ENCODE assay signal across 19 cellular contexts in genomic region chr20:2059411-2059810, GRCh38. TPM values are rescaled to one million over a fixed set of nuclear protein-coding genes. Genes with fewer than 3 reads are reported as not detected.
A peak's percentile ranks its signal among the peaks of the same experiment; 100 is the strongest.
DNase-seq lines count a peak whose midpoint lies in the region; TF ChIP-seq lines count a peak whose summit lies in the region.
"Had no signal": no experiment of that assay in that cellular context is flagged by ENCODE, and none has a peak within 500 bp of the region (broad histone marks: within the 10 kb centered on the region; RNA-seq: fewer than 3 reads in every experiment).

No MANE protein-coding gene starts in this region.

- H3K27me3 ChIP-seq in WERI-Rb-1 (ENCODE audit: insufficient read depth, low read depth, severe bottlenecking) (no peaks in the 10 kb centered on the region), HAP-1 (ENCODE audit: low read depth) (no peaks in the 10 kb centered on the region), prostate gland (replicated peaks; ENCODE audit: insufficient read depth) (no peaks in the 10 kb centered on the region)
- H3K27me3 ChIP-seq: BE2C, BLaER1 had no signal

- TF ChIP-seq CTCF in WERI-Rb-1 (IDR thresholded peaks at IDR 0.05; ENCODE audit: low read depth, low read length): no peak
- no peak for TF ChIP-seq CTCF in retinal pigment epithelial cell (conservative IDR thresholded peaks at IDR 0.05; ENCODE audit: low read depth, low read length)
- TF ChIP-seq CTCF in prostate gland (IDR thresholded peaks at IDR 0.05): no peak

- no peaks in the 10 kb centered on the region for H3K4me1 ChIP-seq in HAP-1
- H3K4me1 ChIP-seq in prostate gland (replicated peaks): no peaks in the 10 kb centered on the region
- H3K4me1 ChIP-seq: BE2C, BLaER1 had no signal

- in situ Hi-C loops in HAP-1 (cut with MboI; ENCODE audit: low sequenced_read_pairs): no loop called here

- H3K27ac ChIP-seq in WERI-Rb-1: no peak overlapping the region
- H3K27ac ChIP-seq in prostate gland: no peak overlapping the region
- H3K27ac ChIP-seq: BLaER1 had no signal

- H3K36me3 ChIP-seq in WERI-Rb-1 (no peaks in the 10 kb centered on the region), HAP-1 (replicated peaks) (no peaks in the 10 kb centered on the region), prostate gland (no peaks in the 10 kb centered on the region)
- H3K36me3 ChIP-seq: BE2C, BLaER1 had no signal

- WGBS in prostate gland: 78% methylated on average over 2 of the region's 2 CpGs

- H3K4me3 ChIP-seq in WERI-Rb-1 (ENCODE audit: low read depth, low read length) (no peak overlapping the region), retinal pigment epithelial cell (ENCODE audit: low read length) (no peak overlapping the region), HAP-1 (no peak overlapping the region), prostate gland (no peak overlapping the region)
- H3K4me3 ChIP-seq: BLaER1 had no signal

- DNase-seq in NCI-H524 (lab: John Stamatoyannopoulos, UW) (peak; percentile 40 to 72), NCI-H82 (lab: John Stamatoyannopoulos, UW) (peak; percentile 97), WERI-Rb-1 (peak; percentile 83), retinal pigment epithelial cell (ENCODE audit: low read depth) (peak; percentile 7), HAP-1 (ENCODE audit: low spot score in 2 of 2) (no peak), prostate gland (ENCODE audit: low spot score) (no peak), RKO (ENCODE audit: low spot score) (no peak)
- no peak for DNase-seq in stimulated activated CD4-positive, alpha-beta T cell treated with anti-CD3 and anti-CD28 coated beads, Interleukin-15, amount 100 ng/mL, for 24 hours
- DNase-seq: 8988T; ACHN; BE2C; C1 segment of cervical spinal cord; CD4-positive, alpha-beta memory T cell; CD4-positive, CD25-positive, alpha-beta regulatory T cell; CD8-positive, alpha-beta memory T cell; COR-L47; DMS79 treated with DMSO at 0.1 percent for 48 hours; GF-D8 had no signal

- TF ChIP-seq POLR2A in prostate gland (IDR thresholded peaks at IDR 0.05): no peak

- intact Hi-C loops in prostate gland (cut with DNase I): no loop called here

- no peaks in the 10 kb centered on the region for H3K9me3 ChIP-seq in WERI-Rb-1 (ENCODE audit: severe bottlenecking)
- no peaks in the 10 kb centered on the region for H3K9me3 ChIP-seq in HAP-1
- H3K9me3 ChIP-seq in prostate gland: no peaks in the 10 kb centered on the region
- H3K9me3 ChIP-seq: BE2C, BLaER1 had no signal

RNA-seq across cellular contexts. Expression of gene STK35, which starts 42.2 kb away (rescaled TPM):
- total RNA-seq in prostate gland: 10 to 100 TPM; 24.2 to 40.7 TPM

Comparison
In these comparisons a context has a peak if more than half of its experiments do, and no peak if none do; other contexts are left out.
1. DNase-seq: peak in NCI-H524 (2 of 2), NCI-H82 (single experiment), WERI-Rb-1 (single experiment) and retinal pigment epithelial cell (single experiment); none in HAP-1 (0 of 2), prostate gland (single experiment), stimulated activated CD4-positive, alpha-beta T cell treated with anti-CD3 and anti-CD28 coated beads, Interleukin-15, amount 100 ng/mL, for 24 hours (single experiment) and RKO (single experiment).